In genomic region chr4:66169341-66169740, GRCh38 we compare ENCODE assay signal across 17 cellular contexts.
DNase-seq lines count a peak whose midpoint lies in the region; ATAC-seq and TF ChIP-seq lines count a peak whose summit lies in the region.
"Had no signal": no experiment of that assay in that cellular context is flagged by ENCODE, and none has a peak within 500 bp of the region (broad histone marks: within the 10 kb centered on the region; RNA-seq: fewer than 3 reads in every experiment).

No MANE protein-coding gene starts in this region.

- no peaks in the 10 kb centered on the region for H3K4me1 ChIP-seq in H9 (ENCODE audit: insufficient read depth, low read length)
- H3K4me1 ChIP-seq in RWPE2 (ENCODE audit: insufficient read depth, poor library complexity, severe bottlenecking), result no peaks in the 10 kb centered on the region
- H3K4me1 ChIP-seq: body of pancreas, esophagus squamous epithelium, parathyroid adenoma, stomach had no signal

- no peaks in the 10 kb centered on the region for H4K20me1 ChIP-seq in H9 (ENCODE audit: control insufficient read depth, insufficient read depth, insufficient read length)

- no peak overlapping the region for H3T11ph ChIP-seq in H9 (ENCODE audit: low read length)

- H2BK20ac ChIP-seq in H9 (ENCODE audit: low read depth, low read length, poor library complexity, severe bottlenecking), result no peak overlapping the region

- H3K36me3 ChIP-seq in RWPE2 (ENCODE audit: low read depth), result no peaks in the 10 kb centered on the region
- H3K36me3 ChIP-seq: esophagus squamous epithelium, stomach had no signal

- H3K23ac ChIP-seq in H9 (ENCODE audit: insufficient read length, low read depth, low read length), result no peak overlapping the region

- H3K4me2 ChIP-seq in H9 (ENCODE audit: insufficient read depth, insufficient read length, low read length), result no peak overlapping the region

- no peak overlapping the region for H2BK15ac ChIP-seq in H9 (ENCODE audit: low read depth, low read length)

- H3K4me1 Mint-ChIP-seq in H9 (no peaks in the 10 kb centered on the region), natural killer cell (no peaks in the 10 kb centered on the region)

- no peak overlapping the region for H3K27ac ChIP-seq in 22Rv1
- no peak overlapping the region for H3K27ac ChIP-seq in H9 (ENCODE audit: insufficient read length, low read depth, low read length)
- H3K27ac ChIP-seq in RWPE2 (ENCODE audit: poor library complexity, severe bottlenecking), result no peak overlapping the region
- H3K27ac ChIP-seq: body of pancreas, esophagus squamous epithelium, parathyroid adenoma, stomach had no signal

- no peak overlapping the region for H2AK5ac ChIP-seq in H9 (ENCODE audit: insufficient read length, low read length)

- ATAC-seq in RWPE2 (ENCODE audit: low read depth), result no peak
- ATAC-seq in natural killer cell, result no peak
- ATAC-seq: body of pancreas, left colon had no signal

- H4K91ac ChIP-seq in H9 (ENCODE audit: insufficient read length, low read depth, low read length), result no peak overlapping the region

- peaks cover 5 to 15% (median 10%) of the 10 kb centered on the region in 3 experiments; a peak in 6 of 7 replicates for H3K36me3 Mint-ChIP-seq in H9 (ENCODE audit: insufficient read depth in 1 of 3, low read depth in 3 of 3)
- H3K36me3 Mint-ChIP-seq in natural killer cell, result no peaks in the 10 kb centered on the region

- no peak overlapping the region for H2BK120ac ChIP-seq in H9 (ENCODE audit: low read depth, low read length, poor library complexity, severe bottlenecking)

- H2AFZ ChIP-seq in H9 (ENCODE audit: low read length), result no peak overlapping the region
- H2AFZ ChIP-seq: parathyroid adenoma had no signal

- H3K9me3 ChIP-seq in H9 (ENCODE audit: control insufficient read depth, low read depth, low read length) (no peaks in the 10 kb centered on the region), RWPE2 (ENCODE audit: severe bottlenecking) (no peaks in the 10 kb centered on the region)

- H3K4me3 Mint-ChIP-seq in H9, result no peak overlapping the region
- H3K4me3 Mint-ChIP-seq in natural killer cell, result no peak overlapping the region

- H3K14ac ChIP-seq in H9 (ENCODE audit: insufficient read depth, low read length), result no peak overlapping the region

- H3K9me3 Mint-ChIP-seq in H9 (peaks cover 4 to 13% of the 10 kb centered on the region in 2 experiments; a peak in 4 of 5 replicates), natural killer cell (peaks cover 15 to 17% of the 10 kb centered on the region in 2 donors)

- H3K79me2 ChIP-seq in H9 (ENCODE audit: insufficient read depth, low read length), result no peaks in the 10 kb centered on the region
- H3K79me2 ChIP-seq: parathyroid adenoma had no signal

- no CpG with 5 or more reads among the region's 5 CpGs for WGBS in H9 (ENCODE audit: extremely low coverage, insufficient read length, low lambda C conversion rate)

- no peak overlapping the region for H2BK5ac ChIP-seq in H9 (ENCODE audit: insufficient read length, low read length)

- H3K27ac Mint-ChIP-seq in H9 (no peak overlapping the region), natural killer cell (no peak overlapping the region)

- H3K27me3 ChIP-seq in H9 (ENCODE audit: insufficient read depth, low read length), result no peaks in the 10 kb centered on the region
- H3K27me3 ChIP-seq in RWPE2 (ENCODE audit: insufficient read depth, poor library complexity, severe bottlenecking), result no peaks in the 10 kb centered on the region
- H3K27me3 ChIP-seq: body of pancreas, esophagus squamous epithelium, stomach had no signal

- no peak overlapping the region for H3K9ac ChIP-seq in H9 (ENCODE audit: extremely low read depth, insufficient read length, low read length)
- H3K9ac ChIP-seq: parathyroid adenoma had no signal

- no peak overlapping the region for H4K8ac ChIP-seq in H9 (replicated peaks; ENCODE audit: insufficient read length, low read depth, low read length)

- intact Hi-C loops in natural killer cell (cut with micrococcal nuclease), result no loop called here

- H3K27me3 Mint-ChIP-seq in H9 (ENCODE audit: low read depth) (no peaks in the 10 kb centered on the region), natural killer cell (ENCODE audit: low read depth in 2 of 2) (no peaks in the 10 kb centered on the region)

- H3K4me3 ChIP-seq in RWPE2 (ENCODE audit: severe bottlenecking), result no peak overlapping the region
- no peak overlapping the region for H3K4me3 ChIP-seq in fibroblast of villous mesenchyme (ENCODE audit: low read depth, low read length)
- H3K4me3 ChIP-seq: body of pancreas, esophagus squamous epithelium, stomach had no signal

- DNase-seq in H9 (no peak), RWPE2 (ENCODE audit: low spot score) (no peak), fibroblast of villous mesenchyme (ENCODE audit: low read depth) (peak; percentile 3), GM19240 (ENCODE audit: insufficient read length, low spot score) (no peak), natural killer cell (no peak), NOMO-1 (lab: John Stamatoyannopoulos, UW; ENCODE audit: unreplicated experiment in 2 of 2) (no peak), NCI-H1048 (lab: John Stamatoyannopoulos, UW) (no peak)
- DNase-seq: activated T-cell treated with anti-CD3 and anti-CD28 coated beads, Interleukin-2, amount 50 U/mL, for 1 hour; AML-193; body of pancreas; esophagus squamous epithelium; left colon; NCI-H1436 treated with DMSO at 0.1 percent for 48 hours; stomach; T1000 had no signal

- no peak overlapping the region for H3K18ac ChIP-seq in H9 (ENCODE audit: insufficient read length, low read depth, low read length)

- H3K4ac ChIP-seq in H9 (ENCODE audit: low read depth, low read length), result no peak overlapping the region

- TF ChIP-seq CTCF in 22Rv1 (IDR thresholded peaks at IDR 0.05), result peak; percentile 21; the same call in 1 of the 2 replicates
- TF ChIP-seq CTCF in H9 (conservative IDR thresholded peaks at IDR 0.05), result peak; percentile 74
- peak; percentile 33 for TF ChIP-seq CTCF in RWPE2 (IDR thresholded peaks at IDR 0.05; ENCODE audit: poor library complexity, severe bottlenecking)
- no peak for TF ChIP-seq CTCF in fibroblast of villous mesenchyme (IDR thresholded peaks at IDR 0.05; ENCODE audit: insufficient read depth, low read depth, low read length)
- TF ChIP-seq CTCF in natural killer cell (IDR thresholded peaks at IDR 0.05), result no peak

- H3K79me1 ChIP-seq in H9 (ENCODE audit: insufficient read depth, low read depth, low read length, poor library complexity, severe bottlenecking), result no peaks in the 10 kb centered on the region

- no peak overlapping the region for H3K56ac ChIP-seq in H9 (ENCODE audit: insufficient read length, low read depth, low read length)

- no peaks in the 10 kb centered on the region for H3K23me2 ChIP-seq in H9 (ENCODE audit: insufficient read length, low read depth, low read length, poor library complexity, severe bottlenecking)

- no peak overlapping the region for H4K5ac ChIP-seq in H9 (ENCODE audit: insufficient read length, low read depth, low read length)

- no peak overlapping the region for H2BK12ac ChIP-seq in H9 (ENCODE audit: insufficient read length, low read depth, low read length)

Comparison
In these comparisons a context has a peak if more than half of its experiments do, and no peak if none do; other contexts are left out.
1. CTCF ChIP-seq: peak in 22Rv1 (single experiment), H9 (single experiment) and RWPE2 (single experiment); none in fibroblast of villous mesenchyme (single experiment) and natural killer cell (single experiment).